Comparison of ENCODE assay signal across 17 cellular contexts in genomic region chr16:87706278-87707000, GRCh38. TPM values are rescaled to one million over a fixed set of nuclear protein-coding genes. Genes with fewer than 3 reads are reported as not detected.
DNase-seq lines count a peak whose midpoint lies in the region; ATAC-seq and TF ChIP-seq lines count a peak whose summit lies in the region.
"Had no signal": no experiment of that assay in that cellular context is flagged by ENCODE, and none has a peak within 500 bp of the region (broad histone marks: within the 10 kb centered on the region; RNA-seq: fewer than 3 reads in every experiment).

No MANE protein-coding gene starts in this region.

- ATAC-seq in HG03460 (IDR thresholded peaks at IDR 0.05; ENCODE audit: unreplicated experiment) = no peak
- ATAC-seq: activated CD8-positive, alpha-beta T cell treated with anti-CD3 and anti-CD28 coated beads, Interleukin-2, amount 10 ng/mL, durations not matched to agents 7 days and 5 days; right cardiac atrium; stimulated activated effector memory CD8-positive, alpha-beta T cell treated with anti-CD3 and anti-CD28 coated beads, Interleukin-12 subunit alpha, Interleukin-12 subunit beta, amount 100 ng/mL, for 72 hours had no signal

- H3K36me3 ChIP-seq in H7 (replicated peaks; ENCODE audit: control insufficient read depth, insufficient read depth, low read length) = peaks cover 8% of the 10 kb centered on the region
- H3K36me3 ChIP-seq in WERI-Rb-1 = peaks cover 9% of the 10 kb centered on the region

- H3K4me3 Mint-ChIP-seq in progenitor cell of endocrine pancreas (ENCODE audit: low read depth) = no peak overlapping the region
- H3K4me3 Mint-ChIP-seq: activated CD8-positive, alpha-beta T cell treated with anti-CD3 and anti-CD28 coated beads, Interleukin-2, amount 10 ng/mL, durations not matched to agents 7 days and 5 days; B cell; stimulated activated effector memory CD8-positive, alpha-beta T cell treated with anti-CD3 and anti-CD28 coated beads, Interleukin-12 subunit alpha, Interleukin-12 subunit beta, amount 100 ng/mL, for 72 hours had no signal

- no peaks in the 10 kb centered on the region for H3K9me3 Mint-ChIP-seq in progenitor cell of endocrine pancreas (ENCODE audit: low read depth)
- H3K9me3 Mint-ChIP-seq: stimulated activated effector memory CD8-positive, alpha-beta T cell treated with anti-CD3 and anti-CD28 coated beads, Interleukin-12 subunit alpha, Interleukin-12 subunit beta, amount 100 ng/mL, for 72 hours had no signal

- H3K27me3 ChIP-seq in H7 (ENCODE audit: control insufficient read depth, insufficient read depth, low read length) = no peaks in the 10 kb centered on the region
- no peaks in the 10 kb centered on the region for H3K27me3 ChIP-seq in WERI-Rb-1 (ENCODE audit: insufficient read depth, low read depth, severe bottlenecking)
- H3K27me3 ChIP-seq: upper lobe of left lung had no signal

- TF ChIP-seq CTCF in progenitor cell of endocrine pancreas (IDR thresholded peaks at IDR 0.05; ENCODE audit: unreplicated experiment) (no peak), WERI-Rb-1 (IDR thresholded peaks at IDR 0.05; ENCODE audit: low read depth, low read length) (no peak)

- H3K36me3 Mint-ChIP-seq in progenitor cell of endocrine pancreas (ENCODE audit: insufficient read depth) = peaks cover 23% of the 10 kb centered on the region

- peak overlapping the region; percentile 78 for H3K27ac Mint-ChIP-seq in progenitor cell of endocrine pancreas
- H3K27ac Mint-ChIP-seq: activated CD8-positive, alpha-beta T cell treated with anti-CD3 and anti-CD28 coated beads, Interleukin-2, amount 10 ng/mL, durations not matched to agents 7 days and 5 days; B cell; stimulated activated effector memory CD8-positive, alpha-beta T cell treated with anti-CD3 and anti-CD28 coated beads, Interleukin-12 subunit alpha, Interleukin-12 subunit beta, amount 100 ng/mL, for 72 hours had no signal

- H3K4me3 ChIP-seq in H7 (ENCODE audit: insufficient read depth, low read depth, low read length) = no peak overlapping the region
- H3K4me3 ChIP-seq in WERI-Rb-1 (ENCODE audit: low read depth, low read length) = no peak overlapping the region
- H3K4me3 ChIP-seq: HAP-1, lung, SK-N-MC had no signal

- no peaks in the 10 kb centered on the region for H3K9me3 ChIP-seq in WERI-Rb-1 (ENCODE audit: severe bottlenecking)
- H3K9me3 ChIP-seq: HAP-1, upper lobe of left lung had no signal

- peaks cover 16% of the 10 kb centered on the region for H3K4me1 Mint-ChIP-seq in progenitor cell of endocrine pancreas (ENCODE audit: low read depth)

- H3K27ac ChIP-seq in WERI-Rb-1 = no peak overlapping the region
- H3K27ac ChIP-seq: HL-60, SK-N-MC, upper lobe of left lung had no signal

- DNase-seq in H7 (peak; percentile 70), NCI-H2029 treated with DMSO at 0.1 percent for 48 hours (lab: John Stamatoyannopoulos, UW) (peak; percentile 75), SHP77 treated with DMSO at 0.1 percent for 48 hours (lab: John Stamatoyannopoulos, UW) (peak; percentile 97), progenitor cell of endocrine pancreas (ENCODE audit: low spot score, unreplicated experiment) (no peak), WERI-Rb-1 (no peak), cerebellum (ENCODE audit: low spot score) (no peak)
- DNase-seq: activated CD8-positive, alpha-beta T cell treated with anti-CD3 and anti-CD28 coated beads, Interleukin-2, amount 10 ng/mL, durations not matched to agents 7 days and 5 days; stimulated activated CD4-positive, alpha-beta T cell treated with anti-CD3 and anti-CD28 coated beads, Interleukin-4, amount 100 ng/mL, for 4 hours had no signal

- peaks cover 10% of the 10 kb centered on the region for H3K27me3 Mint-ChIP-seq in progenitor cell of endocrine pancreas
- H3K27me3 Mint-ChIP-seq: B cell had no signal

RNA-seq across cellular contexts. Expression of gene KLHDC4, which starts 59.3 kb away (rescaled TPM):
- total RNA-seq in H7 (2014; rRNA removed; shearing (Covaris generic)) = 29.6 and 32.4 TPM in 2 replicates
- total RNA-seq in progenitor cell of endocrine pancreas (58.8 and 68.7 TPM in 2 replicates), cerebellum (36.7 TPM)

Comparison
In these comparisons a context has a peak if more than half of its experiments do, and no peak if none do; other contexts are left out.
1. DNase-seq: peak in H7 (single experiment), NCI-H2029 treated with DMSO at 0.1 percent for 48 hours (single experiment) and SHP77 treated with DMSO at 0.1 percent for 48 hours (single experiment); none in progenitor cell of endocrine pancreas (single experiment), WERI-Rb-1 (single experiment) and cerebellum (single experiment).